Comparison of ENCODE assay signal across 2 cellular contexts in the genomic region with DNA sequence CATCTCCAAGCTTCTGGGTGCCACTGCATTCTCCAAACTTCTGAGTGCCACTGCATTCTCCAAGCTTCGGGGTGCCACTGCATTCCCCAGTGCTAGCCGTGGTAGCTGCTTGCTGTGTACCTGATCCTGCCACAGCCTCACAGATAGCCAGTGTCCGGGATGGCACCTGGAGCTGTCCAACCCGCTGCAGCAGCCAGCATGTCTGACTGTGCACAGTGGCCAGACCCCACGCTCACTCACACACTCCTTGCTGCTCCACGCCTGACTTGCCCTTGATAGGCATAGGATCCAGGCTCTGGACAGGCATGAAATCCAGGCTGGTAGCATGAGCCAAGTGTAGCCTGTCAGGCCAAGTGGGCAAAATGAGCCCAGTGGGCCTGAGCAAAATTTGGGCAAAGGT.
TF ChIP-seq lines count a peak whose summit lies in the region.

No MANE protein-coding gene starts in this region.

TF ChIP-seq in HEK293, 187 proteins besides CTCF, POLR2A, EP300 and RAD21:
- TF ChIP-seq REST (tag by site-specific recombination; IDR thresholded peaks at IDR 0.05) (0 out of 2 replicates have a peak, but pooled peaks have one; percentile 60), ZNF311 (tag by site-specific recombination; IDR thresholded peaks at IDR 0.05; ENCODE audit: borderline replicate concordance) (no peak)

TF ChIP-seq in H1, 55 proteins besides CTCF, POLR2A, EP300 and RAD21:
- no peak for TF ChIP-seq CTBP2 (IDR thresholded peaks at IDR 0.05; ENCODE audit: borderline replicate concordance, insufficient read depth, insufficient read length, low read length)
- TF ChIP-seq CHD2 (IDR thresholded peaks at IDR 0.05; ENCODE audit: low read length): no peak
- no peak for TF ChIP-seq HDAC2 (IDR thresholded peaks at IDR 0.05; ENCODE audit: borderline replicate concordance in 1 of 2, low read depth in 2 of 2, low read length in 2 of 2)
- TF ChIP-seq SP1 (IDR thresholded peaks at IDR 0.05; ENCODE audit: low read depth, low read length): no peak
- TF ChIP-seq SP2 (IDR thresholded peaks at IDR 0.05; ENCODE audit: low read length): no peak
- TF ChIP-seq, protein P1, sequence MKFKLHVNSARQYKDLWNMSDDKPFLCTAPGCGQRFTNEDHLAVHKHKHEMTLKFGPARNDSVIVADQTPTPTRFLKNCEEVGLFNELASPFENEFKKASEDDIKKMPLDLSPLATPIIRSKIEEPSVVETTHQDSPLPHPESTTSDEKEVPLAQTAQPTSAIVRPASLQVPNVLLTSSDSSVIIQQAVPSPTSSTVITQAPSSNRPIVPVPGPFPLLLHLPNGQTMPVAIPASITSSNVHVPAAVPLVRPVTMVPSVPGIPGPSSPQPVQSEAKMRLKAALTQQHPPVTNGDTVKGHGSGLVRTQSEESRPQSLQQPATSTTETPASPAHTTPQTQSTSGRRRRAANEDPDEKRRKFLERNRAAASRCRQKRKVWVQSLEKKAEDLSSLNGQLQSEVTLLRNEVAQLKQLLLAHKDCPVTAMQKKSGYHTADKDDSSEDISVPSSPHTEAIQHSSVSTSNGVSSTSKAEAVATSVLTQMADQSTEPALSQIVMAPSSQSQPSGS (IDR thresholded peaks at IDR 0.05; ENCODE audit: low read length): no peak
- TF ChIP-seq CHD7 (IDR thresholded peaks at IDR 0.05; ENCODE audit: insufficient replicate concordance, low read length): no peak
- TF ChIP-seq CBX8 (IDR thresholded peaks at IDR 0.05; ENCODE audit: borderline replicate concordance, low read depth, low read length): no peak
- TF ChIP-seq CBX5 (IDR thresholded peaks at IDR 0.05; ENCODE audit: low read depth, low read length): no peak
- TF ChIP-seq BRCA1 (IDR thresholded peaks at IDR 0.05; ENCODE audit: low read depth, low read length): no peak
- TF ChIP-seq, protein P2, sequence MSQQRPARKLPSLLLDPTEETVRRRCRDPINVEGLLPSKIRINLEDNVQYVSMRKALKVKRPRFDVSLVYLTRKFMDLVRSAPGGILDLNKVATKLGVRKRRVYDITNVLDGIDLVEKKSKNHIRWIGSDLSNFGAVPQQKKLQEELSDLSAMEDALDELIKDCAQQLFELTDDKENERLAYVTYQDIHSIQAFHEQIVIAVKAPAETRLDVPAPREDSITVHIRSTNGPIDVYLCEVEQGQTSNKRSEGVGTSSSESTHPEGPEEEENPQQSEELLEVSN (IDR thresholded peaks at IDR 0.05): no peak
- TF ChIP-seq EZH2 (IDR thresholded peaks at IDR 0.05; ENCODE audit: low read depth, low read length, severe bottlenecking): no peak
- no peak for TF ChIP-seq ASH2L (IDR thresholded peaks at IDR 0.05; ENCODE audit: low read length)
